In genomic region chr11:65609236-65609635, GRCh38 we compare ENCODE assay signal across 13 cellular contexts. TPM values are rescaled to one million over a fixed set of nuclear protein-coding genes. Genes with fewer than 3 reads are reported as not detected.
DNase-seq lines count a peak whose midpoint lies in the region; ATAC-seq and TF ChIP-seq lines count a peak whose summit lies in the region.
"Had no signal": no experiment of that assay in that cellular context is flagged by ENCODE, and none has a peak within 500 bp of the region (broad histone marks: within the 10 kb centered on the region; RNA-seq: fewer than 3 reads in every experiment).

No MANE protein-coding gene starts in this region.

- H3K27me3 Mint-ChIP-seq in dendritic cell treated with granulocyte-macrophage colony-stimulating factor and Interleukin-4, amounts not matched to agents 40 ng/mL and 50 ng/mL, for 4 days = no peaks in the 10 kb centered on the region
- no peaks in the 10 kb centered on the region for H3K27me3 Mint-ChIP-seq in nephron (ENCODE audit: low read depth)

- H3K27ac ChIP-seq in ascending aorta (no peak overlapping the region), tibial artery (no peak overlapping the region)
- H3K27ac ChIP-seq: C4-2B had no signal

- peaks cover 100% of the 10 kb centered on the region for H3K36me3 Mint-ChIP-seq in dendritic cell treated with granulocyte-macrophage colony-stimulating factor and Interleukin-4, amounts not matched to agents 40 ng/mL and 50 ng/mL, for 4 days (ENCODE audit: low read depth)
- peaks cover 31% of the 10 kb centered on the region for H3K36me3 Mint-ChIP-seq in nephron (ENCODE audit: low read depth)

- no peaks in the 10 kb centered on the region for H3K9me3 Mint-ChIP-seq in dendritic cell treated with granulocyte-macrophage colony-stimulating factor and Interleukin-4, amounts not matched to agents 40 ng/mL and 50 ng/mL, for 4 days
- H3K9me3 Mint-ChIP-seq in nephron = no peaks in the 10 kb centered on the region

- DNase-seq in AG20443 (ENCODE audit: low spot score) (peak; percentile 24), HUDEP-2 (lab: John Stamatoyannopoulos, UW; ENCODE audit: unreplicated experiment in 76 of 76) (peak in 66 of 76 experiments; percentile 18 to 83 (median 56)), ascending aorta (ENCODE audit: low spot score in 2 of 2) (no peak), tibial artery (no peak), cardiac septum (ENCODE audit: low spot score) (no peak)
- DNase-seq: aorta, Karpas-422, Peyer's patch had no signal

- H3K4me1 Mint-ChIP-seq in dendritic cell treated with granulocyte-macrophage colony-stimulating factor and Interleukin-4, amounts not matched to agents 40 ng/mL and 50 ng/mL, for 4 days (ENCODE audit: low read depth) = peaks cover 70% of the 10 kb centered on the region
- peaks cover 32% of the 10 kb centered on the region for H3K4me1 Mint-ChIP-seq in nephron

- intact Hi-C loops in dendritic cell treated with granulocyte-macrophage colony-stimulating factor and Interleukin-4, amounts not matched to agents 40 ng/mL and 50 ng/mL, for 4 days (cut with micrococcal nuclease) = no loop called here
- intact Hi-C loops in ascending aorta (cut with DNase I) = no loop called here
- intact Hi-C loops in tibial artery (cut with DNase I; ENCODE audit: low total_unique reads) = no loop called here
- intact Hi-C loops in cardiac septum (cut with DNase I) = no loop called here

- H3K4me3 Mint-ChIP-seq in dendritic cell treated with granulocyte-macrophage colony-stimulating factor and Interleukin-4, amounts not matched to agents 40 ng/mL and 50 ng/mL, for 4 days = peak overlapping the region; percentile 91
- H3K4me3 Mint-ChIP-seq in nephron = peak overlapping the region; percentile 31 to 71 (median 42)

- peaks cover 23 to 32% of the 10 kb centered on the region in 2 donors for H3K36me3 ChIP-seq in ascending aorta
- H3K36me3 ChIP-seq in tibial artery = peaks cover 13 to 85% (median 26%) of the 10 kb centered on the region in 3 donors

- no peak overlapping the region for H3K4me3 ChIP-seq in ascending aorta
- no peak overlapping the region for H3K4me3 ChIP-seq in tibial artery

- H3K9me3 ChIP-seq in ascending aorta = no peaks in the 10 kb centered on the region
- no peaks in the 10 kb centered on the region for H3K9me3 ChIP-seq in tibial artery
- H3K9me3 ChIP-seq: Peyer's patch had no signal

- H3K27me3 ChIP-seq in ascending aorta = no peaks in the 10 kb centered on the region
- no peaks in the 10 kb centered on the region for H3K27me3 ChIP-seq in tibial artery
- H3K27me3 ChIP-seq: Peyer's patch had no signal

- no peak for ATAC-seq in HG03565 (IDR thresholded peaks at IDR 0.05; ENCODE audit: unreplicated experiment)

- peaks cover 8 to 40% of the 10 kb centered on the region in 2 donors for H3K4me1 ChIP-seq in ascending aorta
- peaks cover 0 to 65% (median 57%) of the 10 kb centered on the region in 4 donors for H3K4me1 ChIP-seq in tibial artery

- H3K27ac Mint-ChIP-seq in dendritic cell treated with granulocyte-macrophage colony-stimulating factor and Interleukin-4, amounts not matched to agents 40 ng/mL and 50 ng/mL, for 4 days = no peak overlapping the region
- H3K27ac Mint-ChIP-seq in nephron = no peak overlapping the region

- no peak for TF ChIP-seq CTCF in nephron (IDR thresholded peaks at IDR 0.05; ENCODE audit: unreplicated experiment in 3 of 3)
- TF ChIP-seq CTCF in ascending aorta (IDR thresholded peaks at IDR 0.05) = no peak
- no peak for TF ChIP-seq CTCF in tibial artery (IDR thresholded peaks at IDR 0.05)

RNA-seq across cellular contexts. Expression of gene MAP3K11, which starts 4.8 kb away (rescaled TPM):
- total RNA-seq in ascending aorta = 121 TPM
- 42.5 TPM for total RNA-seq in cardiac septum

RNA-seq across cellular contexts. Expression of gene PCNX3, which starts 6.3 kb away (rescaled TPM):
- total RNA-seq in ascending aorta (181 TPM), cardiac septum (15.9 TPM)

RNA-seq across cellular contexts. Expression of gene KCNK7, which starts 13.6 kb away (rescaled TPM):
- not detected for total RNA-seq in ascending aorta
- 1.5 TPM for total RNA-seq in cardiac septum
- total RNA-seq: G401 had no signal

RNA-seq across cellular contexts. Expression of gene SIPA1, which starts 28.7 kb away (rescaled TPM):
- 145 TPM for total RNA-seq in ascending aorta
- 29.7 TPM for total RNA-seq in cardiac septum

RNA-seq across cellular contexts. Expression of gene EHBP1L1, which starts 33.4 kb away (rescaled TPM):
- total RNA-seq in ascending aorta (418 TPM), cardiac septum (174 TPM)

Comparison
In these comparisons a context has a peak if more than half of its experiments do, and no peak if none do; other contexts are left out.
1. DNase-seq: peak in AG20443 (single experiment) and HUDEP-2 (66 of 76); none in ascending aorta (0 of 2), tibial artery (0 of 2) and cardiac septum (single experiment).
2. RNA of gene PCNX3, which starts 6.3 kb away (total RNA-seq): 181 TPM in ascending aorta (single experiment); 15.9 TPM in cardiac septum (single experiment); every median in the first group is over 10 times any median in the second.